Comparison of ENCODE assay signal across 10 cellular contexts in genomic region chr17:79950711-79951110, GRCh38.
DNase-seq lines count a peak whose midpoint lies in the region; ATAC-seq and TF ChIP-seq lines count a peak whose summit lies in the region.
"Had no signal": no experiment of that assay in that cellular context is flagged by ENCODE, and none has a peak within 500 bp of the region (broad histone marks: within the 10 kb centered on the region; RNA-seq: fewer than 3 reads in every experiment).

No MANE protein-coding gene starts in this region.

- intact Hi-C loops in prostate gland (cut with DNase I), result no loop called here

- 63% methylated on average over 18 of the region's 18 CpGs for WGBS in prostate gland

- in situ Hi-C loops in HAP-1 (cut with MboI; ENCODE audit: low sequenced_read_pairs), result no loop called here

- no peaks in the 10 kb centered on the region for H3K9me3 ChIP-seq in HAP-1
- H3K9me3 ChIP-seq in prostate gland, result no peaks in the 10 kb centered on the region
- H3K9me3 ChIP-seq in MG63, result no peaks in the 10 kb centered on the region

- H3K27me3 ChIP-seq in HAP-1 (ENCODE audit: low read depth) (no peaks in the 10 kb centered on the region), prostate gland (replicated peaks; ENCODE audit: insufficient read depth) (no peaks in the 10 kb centered on the region), MG63 (no peaks in the 10 kb centered on the region)

- H3K4me3 ChIP-seq in HAP-1 (peak overlapping the region; percentile 28), prostate gland (no peak overlapping the region), MG63 (no peak overlapping the region)

- peak; percentile 84 to 85 for DNase-seq in HAP-1 (ENCODE audit: low spot score in 2 of 2)
- DNase-seq in amygdala (lab: John Stamatoyannopoulos, UW), result peak in 48 of 56 donors; percentile 20 to 80 (median 56)
- peak; percentile 75 for DNase-seq in inferior parietal cortex (ENCODE audit: extremely low spot score)
- no peak for DNase-seq in prostate gland (ENCODE audit: low spot score)
- DNase-seq in omental fat pad (ENCODE audit: low spot score), result no peak
- no peak for DNase-seq in activated CD4-positive, alpha-beta T cell treated with anti-CD3 and anti-CD28 coated beads for 4 hours
- DNase-seq in MG63, result no peak
- DNase-seq in DMS53 (lab: John Stamatoyannopoulos, UW), result no peak
- DNase-seq: DMS 273 treated with DMSO at 0.1 percent for 48 hours, HFFc6 had no signal

- H3K4me1 ChIP-seq in HAP-1 (peaks cover 51% of the 10 kb centered on the region), prostate gland (replicated peaks) (peaks cover 14% of the 10 kb centered on the region)

- TF ChIP-seq POLR2A in prostate gland (IDR thresholded peaks at IDR 0.05), result no peak

- H3K27ac ChIP-seq in prostate gland, result peak overlapping the region; percentile 79 to 80

- no peak for TF ChIP-seq CTCF in prostate gland (IDR thresholded peaks at IDR 0.05)
- TF ChIP-seq CTCF in omental fat pad (IDR thresholded peaks at IDR 0.05), result no peak

- peaks cover 36% of the 10 kb centered on the region for H3K36me3 ChIP-seq in HAP-1 (replicated peaks)
- no peaks in the 10 kb centered on the region for H3K36me3 ChIP-seq in prostate gland
- H3K36me3 ChIP-seq in MG63, result peaks cover 3% of the 10 kb centered on the region; the same call in 1 of the 2 replicates

- ATAC-seq in omental fat pad (ENCODE audit: low FRiP score), result no peak

Comparison
In these comparisons a context has a peak if more than half of its experiments do, and no peak if none do; other contexts are left out.
1. DNase-seq: peak in HAP-1 (2 of 2), amygdala (48 of 56) and inferior parietal cortex (single experiment); none in prostate gland (single experiment), omental fat pad (single experiment), activated CD4-positive, alpha-beta T cell treated with anti-CD3 and anti-CD28 coated beads for 4 hours (0 of 2), MG63 (single experiment) and DMS53 (single experiment).